In the genomic region with DNA sequence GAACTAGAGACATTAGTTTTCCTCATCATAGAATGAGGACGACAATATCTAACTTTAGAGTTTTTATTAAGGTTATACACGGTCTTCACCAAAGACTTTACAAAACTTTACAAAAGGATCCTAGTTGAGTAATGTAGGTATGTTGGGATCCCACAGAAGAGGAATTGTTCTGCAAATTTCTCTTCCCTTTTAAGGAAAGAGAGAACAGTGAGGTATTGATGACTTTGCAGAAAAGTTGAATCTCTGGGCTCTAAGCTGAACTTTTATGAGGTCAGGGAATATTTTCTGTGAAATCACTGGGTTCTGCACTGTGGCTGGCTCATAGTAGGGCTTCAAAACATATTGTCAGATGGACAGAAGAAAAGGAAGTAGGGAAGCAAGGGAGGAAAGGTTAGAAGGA, we compare ENCODE assay signal across 2 cellular contexts.
TF ChIP-seq lines count a peak whose summit lies in the region.

No MANE protein-coding gene starts in this region.

TF ChIP-seq in IMR-90, 13 proteins besides CTCF, POLR2A, EP300 and RAD21:
- TF ChIP-seq MAFK (IDR thresholded peaks at IDR 0.05; ENCODE audit: low read depth, low read length) (peak; percentile 48; the same call in 1 of the 2 replicates), SMC3 (IDR thresholded peaks at IDR 0.05; ENCODE audit: low read depth, low read length) (no peak)

TF ChIP-seq in H1, 55 proteins besides CTCF, POLR2A, EP300 and RAD21:
- TF ChIP-seq, protein P1, sequence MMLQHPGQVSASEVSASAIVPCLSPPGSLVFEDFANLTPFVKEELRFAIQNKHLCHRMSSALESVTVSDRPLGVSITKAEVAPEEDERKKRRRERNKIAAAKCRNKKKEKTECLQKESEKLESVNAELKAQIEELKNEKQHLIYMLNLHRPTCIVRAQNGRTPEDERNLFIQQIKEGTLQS (IDR thresholded peaks at IDR 0.05; ENCODE audit: insufficient read depth, low read depth, low read length) = no peak
- TF ChIP-seq SRF (IDR thresholded peaks at IDR 0.05; ENCODE audit: low read depth, low read length) (peak; percentile 67; the same call in 1 of the 2 replicates), KDM5A (IDR thresholded peaks at IDR 0.05; ENCODE audit: low read length) (no peak), CHD1 (IDR thresholded peaks at IDR 0.05; ENCODE audit: low read depth, low read length) (no peak), MAFK (IDR thresholded peaks at IDR 0.05; ENCODE audit: low read depth, low read length) (peak; percentile 79), CBX8 (IDR thresholded peaks at IDR 0.05; ENCODE audit: borderline replicate concordance, low read depth, low read length) (no peak)
